15 cellular contexts compared by ENCODE assay signal in genomic region chr13:31138515-31138914, GRCh38.
"Had no signal": no experiment of that assay in that cellular context is flagged by ENCODE, and none has a peak within 500 bp of the region (broad histone marks: within the 10 kb centered on the region; RNA-seq: fewer than 3 reads in every experiment).

No MANE protein-coding gene starts in this region.

- H3K27ac ChIP-seq: ascending aorta, cardiac muscle cell, epithelial cell of prostate, parathyroid adenoma, SK-N-MC, tibial nerve had no signal

- FAIRE-seq: colon had no signal

- H2AFZ ChIP-seq: parathyroid adenoma had no signal

- H3K27me3 Mint-ChIP-seq: activated naive CD4-positive, alpha-beta T cell treated with anti-CD3 and anti-CD28 coated beads, Interleukin-2, amount 50 U/mL, for 24 hours; naive thymus-derived CD4-positive, alpha-beta T cell had no signal

- H3K4me1 ChIP-seq: ascending aorta, parathyroid adenoma, tibial nerve had no signal

- H3K27me3 ChIP-seq: ascending aorta, cardiac muscle cell, tibial nerve had no signal

- H3K4me3 Mint-ChIP-seq: activated naive CD4-positive, alpha-beta T cell treated with anti-CD3 and anti-CD28 coated beads, Interleukin-2, amount 50 U/mL, for 24 hours; naive thymus-derived CD4-positive, alpha-beta T cell had no signal

- H3K9me3 ChIP-seq: ascending aorta, tibial nerve had no signal

- H3K9me3 Mint-ChIP-seq: activated naive CD4-positive, alpha-beta T cell treated with anti-CD3 and anti-CD28 coated beads, Interleukin-2, amount 50 U/mL, for 24 hours had no signal

- H3K79me2 ChIP-seq: parathyroid adenoma had no signal

- H3K4me3 ChIP-seq: ascending aorta, cardiac muscle cell, SK-N-MC, tibial nerve had no signal

- ATAC-seq: left colon; naive thymus-derived CD4-positive, alpha-beta T cell had no signal

- H3K9ac ChIP-seq: parathyroid adenoma had no signal

- DNase-seq: activated CD4-positive, alpha-beta T cell treated with anti-CD3 and anti-CD28 coated beads, Interleukin-2, amount 50 U/mL, for 1 hour; effector CD8-positive, alpha-beta T cell; glutamatergic neuron; left colon; naive thymus-derived CD4-positive, alpha-beta T cell; retina; T-helper 1 cell had no signal
